Comparison of ENCODE assay signal across 15 cellular contexts in genomic region chr2:222492683-222493082, GRCh38.
DNase-seq lines count a peak whose midpoint lies in the region; ATAC-seq, FAIRE-seq and TF ChIP-seq lines count a peak whose summit lies in the region.
"Had no signal": no experiment of that assay in that cellular context is flagged by ENCODE, and none has a peak within 500 bp of the region (broad histone marks: within the 10 kb centered on the region; RNA-seq: fewer than 3 reads in every experiment).

No MANE protein-coding gene starts in this region.

- intact Hi-C loops in Right ventricle myocardium inferior (cut with DNase I) (no loop called here), left cardiac atrium (cut with DNase I) (no loop called here), colonic mucosa (cut with DNase I) (no loop called here), HepG2 (cut with micrococcal nuclease; ENCODE audit: unreplicated experiment) (no loop called here)

- no peaks in the 10 kb centered on the region for H3K79me2 ChIP-seq in HepG2 (ENCODE audit: insufficient read depth, low read length)

- H3K4me1 Mint-ChIP-seq in nephron = peaks cover 31% of the 10 kb centered on the region
- H3K4me1 Mint-ChIP-seq: H9 had no signal

- TF ChIP-seq RAD21 in HepG2 (CRISPR knock-in tag; IDR thresholded peaks at IDR 0.05) = no peak

- H2AFZ ChIP-seq in HepG2 (ENCODE audit: low read length) = no peak overlapping the region

- POLR2A ChIA-PET in HepG2 (lab: Yijun Ruan, JAX) = no interaction called here

- BruUV-seq in HepG2 (replicated peaks; lab: Mats Ljungman, UMichigan) = no TSS peak

- TF ChIP-seq EP300 in HepG2 (IDR thresholded peaks at IDR 0.05; ENCODE audit: low read depth in 2 of 2, low read length in 2 of 2) (no peak), HepG2 (CRISPR knock-in tag; IDR thresholded peaks at IDR 0.05; ENCODE audit: borderline replicate concordance) (no peak)

- TF ChIP-seq CTCF in colonic mucosa (IDR thresholded peaks at IDR 0.05) (no peak), HepG2 (CRISPR knock-in tag; IDR thresholded peaks at IDR 0.05) (no peak), nephron (IDR thresholded peaks at IDR 0.05; ENCODE audit: unreplicated experiment in 3 of 3) (no peak)

- H3K27me3 ChIP-seq in colonic mucosa (no peaks in the 10 kb centered on the region), HepG2 (ENCODE audit: control insufficient read depth in 1 of 2, insufficient read depth in 2 of 2, low read length in 2 of 2) (no peaks in the 10 kb centered on the region)
- H3K27me3 ChIP-seq: BLaER1 had no signal

- H3K27me3 Mint-ChIP-seq in nephron (ENCODE audit: low read depth) = no peaks in the 10 kb centered on the region

- H3K36me3 Mint-ChIP-seq in nephron (ENCODE audit: low read depth) = peaks cover 14% of the 10 kb centered on the region

- H3K27ac ChIP-seq in colonic mucosa (no peak overlapping the region), HepG2 (ENCODE audit: extremely low read length, insufficient read depth, low read length) (no peak overlapping the region)
- H3K27ac ChIP-seq: BLaER1 had no signal

- no peaks in the 10 kb centered on the region for H3K36me3 ChIP-seq in colonic mucosa
- no peaks in the 10 kb centered on the region for H3K36me3 ChIP-seq in HepG2 (replicated peaks in 1 of 2; ENCODE audit: control insufficient read depth in 1 of 2, insufficient read depth in 2 of 2, low read length in 2 of 2)
- H3K36me3 ChIP-seq: BLaER1 had no signal

- H4K20me1 ChIP-seq in HepG2 (ENCODE audit: insufficient read depth, low read length) = no peaks in the 10 kb centered on the region
- H4K20me1 ChIP-seq: BLaER1 had no signal

- H3K4me3 ChIP-seq in colonic mucosa (no peak overlapping the region), HepG2 (replicated peaks in 1 of 3; ENCODE audit: insufficient read depth in 1 of 3, low read depth in 2 of 3, low read length in 3 of 3) (no peak overlapping the region)
- H3K4me3 ChIP-seq: BLaER1 had no signal

- no peak overlapping the region for H3K4me3 Mint-ChIP-seq in nephron
- H3K4me3 Mint-ChIP-seq: H9 had no signal

- no peak for FAIRE-seq in HepG2 (lab: Jason Lieb, UNC)
- FAIRE-seq: HTR-8/SVneo had no signal

- in situ Hi-C loops in HepG2 (cut with HindIII; ENCODE audit: extremely low pct_ligation_motif_present, low pct_unique_long_range_greater_than_20kb) = no loop called here

- ATAC-seq in Right ventricle myocardium inferior = peak; percentile 27
- no peak for ATAC-seq in left cardiac atrium
- ATAC-seq in HepG2 = no peak
- ATAC-seq in HG02623 (IDR thresholded peaks at IDR 0.05; ENCODE audit: unreplicated experiment) = no peak
- no peak for ATAC-seq in HG03175 (IDR thresholded peaks at IDR 0.05; ENCODE audit: unreplicated experiment)

- H3K9me3 Mint-ChIP-seq in nephron = peaks cover 15% of the 10 kb centered on the region

- DNase-seq in Right ventricle myocardium inferior (ENCODE audit: missing footprints) = no peak
- no peak for DNase-seq in left cardiac atrium
- DNase-seq in colonic mucosa = peak; percentile 73
- DNase-seq in HepG2 (ENCODE audit: low spot score) = peak; percentile 55
- no peak for DNase-seq in hypothalamus (lab: John Stamatoyannopoulos, UW)
- DNase-seq: 8988T, AML-193, DMS53, GOT3, H9 had no signal

- CTCF ChIA-PET in HepG2 (lab: Yijun Ruan, JAX; ENCODE audit: low intra/inter-chr PET ratio, low total read pairs) = no interaction called here

- no peak overlapping the region for H3K9ac ChIP-seq in colonic mucosa (ENCODE audit: low read depth in 2 of 2, low read length in 2 of 2)
- no peak overlapping the region for H3K9ac ChIP-seq in HepG2 (ENCODE audit: insufficient read depth, low read depth, low read length)
- H3K9ac ChIP-seq: BLaER1 had no signal

- no peak overlapping the region for H3K4me2 ChIP-seq in HepG2 (ENCODE audit: low read depth, low read length)
- H3K4me2 ChIP-seq: BLaER1 had no signal

- peak overlapping the region; percentile 17 to 97 (median 97) for H3K27ac Mint-ChIP-seq in nephron
- H3K27ac Mint-ChIP-seq: H9 had no signal

- no peak for TF ChIP-seq POLR2A in HepG2 (IDR thresholded peaks at IDR 0.05; ENCODE audit: insufficient read depth in 1 of 2, low read depth in 2 of 2, low read length in 2 of 2)

- H3K9me3 ChIP-seq in colonic mucosa = no peaks in the 10 kb centered on the region
- H3K9me3 ChIP-seq in HepG2 (ENCODE audit: low read length) = peaks cover 10% of the 10 kb centered on the region

- no peaks in the 10 kb centered on the region for H3K4me1 ChIP-seq in colonic mucosa
- peaks cover 8% of the 10 kb centered on the region for H3K4me1 ChIP-seq in HepG2 (ENCODE audit: insufficient read depth, low read length)
- H3K4me1 ChIP-seq: BLaER1 had no signal

TF ChIP-seq in HepG2, 621 proteins besides CTCF, POLR2A, EP300 and RAD21:
- TF ChIP-seq RXRB (CRISPR knock-in tag; IDR thresholded peaks at IDR 0.05; ENCODE audit: borderline replicate concordance) = peak; percentile 42; the same call in 1 of the 2 replicates
- TF ChIP-seq PPARG (CRISPR knock-in tag; conservative IDR thresholded peaks at IDR 0.05) = peak; percentile 42; the same call in 1 of the 2 replicates
- TF ChIP-seq MIXL1 (CRISPR knock-in tag; IDR thresholded peaks at IDR 0.05) = no peak
- peak; percentile 40; the same call in 1 of the 2 replicates for TF ChIP-seq HNF4A (CRISPR knock-in tag; IDR thresholded peaks at IDR 0.05)
- no peak for TF ChIP-seq HMG20A (CRISPR knock-in tag; IDR thresholded peaks at IDR 0.05; ENCODE audit: borderline replicate concordance)

Comparison
In these comparisons a context has a peak if more than half of its experiments do, and no peak if none do; other contexts are left out.
1. DNase-seq: peak in colonic mucosa (single experiment) and HepG2 (single experiment); none in Right ventricle myocardium inferior (single experiment), left cardiac atrium (single experiment) and hypothalamus (0 of 51).